1 cellular context compared by ENCODE assay signal in genomic region chr16:5007256-5007655, GRCh38.
TF ChIP-seq lines count a peak whose summit lies in the region.

No MANE protein-coding gene starts in this region.

TF ChIP-seq in H1, 55 proteins besides CTCF, POLR2A, EP300 and RAD21:
- TF ChIP-seq ATF3 (IDR thresholded peaks at IDR 0.05; ENCODE audit: insufficient read depth, low read depth, low read length) (no peak), POU5F1 (IDR thresholded peaks at IDR 0.05; ENCODE audit: low read depth, low read length) (no peak), EZH2 (IDR thresholded peaks at IDR 0.05; ENCODE audit: low read depth, low read length, severe bottlenecking) (no peak), CBX8 (IDR thresholded peaks at IDR 0.05; ENCODE audit: borderline replicate concordance, low read depth, low read length) (no peak), ATF2 (IDR thresholded peaks at IDR 0.05; ENCODE audit: low read length) (no peak), EGR1 (IDR thresholded peaks at IDR 0.05; ENCODE audit: borderline replicate concordance, low read depth, low read length) (no peak), NANOG (IDR thresholded peaks at IDR 0.05; ENCODE audit: insufficient read depth, low read depth, low read length, poor library complexity, severe bottlenecking) (no peak), BACH1 (IDR thresholded peaks at IDR 0.05; ENCODE audit: low read length) (no peak), BCL11A (IDR thresholded peaks at IDR 0.05; ENCODE audit: low read depth in 2 of 2, low read length in 2 of 2) (no peak), NRF1 (IDR thresholded peaks at IDR 0.05; ENCODE audit: low read depth, low read length) (no peak), USF2 (IDR thresholded peaks at IDR 0.05; ENCODE audit: low read length) (no peak), POLR2AphosphoS5 (IDR thresholded peaks at IDR 0.05; ENCODE audit: low read depth, low read length) (no peak), JUN (IDR thresholded peaks at IDR 0.05; ENCODE audit: low read depth, low read length) (no peak)
